In genomic region chr2:28401411-28401810, GRCh38 we compare ENCODE assay signal across 2 cellular contexts.
TF ChIP-seq lines count a peak whose summit lies in the region.

No MANE protein-coding gene starts in this region.

TF ChIP-seq in SK-N-SH, 30 proteins besides CTCF, POLR2A, EP300 and RAD21 (continued from another document):
- TF ChIP-seq YY1 (IDR thresholded peaks at IDR 0.05; ENCODE audit: low read depth) (no peak), SMC3 (IDR thresholded peaks at IDR 0.05; ENCODE audit: low read depth, low read length) (no peak), NFIC (IDR thresholded peaks at IDR 0.05; ENCODE audit: borderline replicate concordance) (no peak), TAF1 (IDR thresholded peaks at IDR 0.05; ENCODE audit: borderline replicate concordance, low read depth, low read length) (no peak), ELF1 (IDR thresholded peaks at IDR 0.05) (no peak), FOXJ3 (CRISPR knock-in tag; IDR thresholded peaks at IDR 0.05) (no peak), USF1 (IDR thresholded peaks at IDR 0.05; ENCODE audit: borderline replicate concordance, low read depth) (no peak), CHD2 (IDR thresholded peaks at IDR 0.05; ENCODE audit: low read length, partially characterized antibody) (no peak), MAX (IDR thresholded peaks at IDR 0.05; ENCODE audit: low read depth) (no peak), PBX3 (IDR thresholded peaks at IDR 0.05) (no peak), FOXM1 (IDR thresholded peaks at IDR 0.05; ENCODE audit: low read depth) (no peak), MXI1 (IDR thresholded peaks at IDR 0.05; ENCODE audit: low read depth, low read length) (no peak), MEF2A (IDR thresholded peaks at IDR 0.05; ENCODE audit: borderline replicate concordance, low read depth) (no peak)
- TF ChIP-seq, protein P1, sequence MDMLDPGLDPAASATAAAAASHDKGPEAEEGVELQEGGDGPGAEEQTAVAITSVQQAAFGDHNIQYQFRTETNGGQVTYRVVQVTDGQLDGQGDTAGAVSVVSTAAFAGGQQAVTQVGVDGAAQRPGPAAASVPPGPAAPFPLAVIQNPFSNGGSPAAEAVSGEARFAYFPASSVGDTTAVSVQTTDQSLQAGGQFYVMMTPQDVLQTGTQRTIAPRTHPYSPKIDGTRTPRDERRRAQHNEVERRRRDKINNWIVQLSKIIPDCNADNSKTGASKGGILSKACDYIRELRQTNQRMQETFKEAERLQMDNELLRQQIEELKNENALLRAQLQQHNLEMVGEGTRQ (IDR thresholded peaks at IDR 0.05; ENCODE audit: borderline replicate concordance, low read depth, low read length), result no peak

TF ChIP-seq in SK-N-SH treated with all-trans-retinoic acid at 6 μM for 48 hours, 23 proteins besides CTCF, POLR2A, EP300 and RAD21 (continued from another document):
- no peak for TF ChIP-seq CREB5 (CRISPR knock-in tag; IDR thresholded peaks at IDR 0.05; ENCODE audit: low read depth)
TF ChIP-seq in SK-N-SH treated with all-trans-retinoic acid at 6 μM for 48 hours: peak in this region for 0.
